In the genomic region with DNA sequence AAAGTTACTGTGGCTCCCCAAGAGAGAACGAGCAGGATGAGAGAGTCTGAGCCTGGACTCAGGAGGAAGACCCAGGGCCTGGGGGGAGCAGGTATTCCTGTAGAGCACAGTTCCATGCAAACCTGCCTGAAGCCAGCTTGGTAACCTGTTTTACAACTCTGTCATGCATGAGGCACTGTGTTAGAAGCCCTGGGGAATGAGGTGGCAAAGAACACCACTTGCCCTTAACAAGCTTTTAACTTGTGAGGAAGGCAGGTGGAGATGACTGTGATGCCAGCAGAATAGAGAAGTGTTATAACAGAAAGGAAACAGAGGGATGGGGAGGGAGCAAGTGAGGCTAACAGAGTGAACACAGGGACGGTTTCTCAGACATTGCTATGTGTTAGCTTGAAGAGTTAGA, we compare ENCODE assay signal across 20 cellular contexts. TPM values are rescaled to one million over a fixed set of nuclear protein-coding genes. Genes with fewer than 3 reads are reported as not detected.
A peak's percentile ranks its signal among the peaks of the same experiment; 100 is the strongest.
DNase-seq lines count a peak whose midpoint lies in the region; ATAC-seq, FAIRE-seq and TF ChIP-seq lines count a peak whose summit lies in the region.
"Had no signal": no experiment of that assay in that cellular context is flagged by ENCODE, and none has a peak within 500 bp of the region (broad histone marks: within the 10 kb centered on the region; RNA-seq: fewer than 3 reads in every experiment).

No MANE protein-coding gene starts in this region.

- intact Hi-C loops in activated CD4-positive, alpha-beta memory T cell treated with anti-CD3 and anti-CD28 coated beads for 36 hours (cut with micrococcal nuclease): loop anchor here (5.0 kb wide), 1 partner anchor 87 kb away; no protein-coding TSS in a partner anchor
- intact Hi-C loops in thyroid gland (cut with DNase I) (no loop called here), lower lobe of right lung (cut with DNase I) (no loop called here)

- no peak for ATAC-seq in lower lobe of right lung
- ATAC-seq in HG03097 (IDR thresholded peaks at IDR 0.05; ENCODE audit: low FRiP score, unreplicated experiment): no peak
- ATAC-seq: activated CD4-positive, CD25-positive, alpha-beta regulatory T cell treated with anti-CD3 and anti-CD28 coated beads, Interleukin-2, amount 50 U/mL, for 24 hours had no signal

- POLR2A ChIA-PET in activated CD4-positive, alpha-beta memory T cell treated with anti-CD3 and anti-CD28 coated beads for 36 hours (lab: Charles Lee): no interaction called here
- POLR2A ChIA-PET in activated CD4-positive, alpha-beta memory T cell treated with anti-CD3 and anti-CD28 coated beads, Interleukin-2, amount 10 ng/mL, durations not matched to agents 7 days and 5 days (lab: Charles Lee): interaction anchor here (2.5 kb wide), 1 partner anchor 12 kb away, joined by 8 read pairs; the partner anchor contains the start of gene IL1A

- H3K4me3 Mint-ChIP-seq in activated CD4-positive, alpha-beta memory T cell treated with anti-CD3 and anti-CD28 coated beads for 36 hours: no peak overlapping the region
- no peak overlapping the region for H3K4me3 Mint-ChIP-seq in activated CD4-positive, alpha-beta memory T cell treated with anti-CD3 and anti-CD28 coated beads, Interleukin-2, amount 10 ng/mL, durations not matched to agents 7 days and 5 days
- H3K4me3 Mint-ChIP-seq: activated T-cell treated with anti-CD3 and anti-CD28 coated beads, Interleukin-2, amount 50 U/mL, for 72 hours; HFFc6; neural progenitor cell had no signal

- H3K27ac Mint-ChIP-seq in activated CD4-positive, alpha-beta memory T cell treated with anti-CD3 and anti-CD28 coated beads for 36 hours: no peak overlapping the region
- H3K27ac Mint-ChIP-seq in activated CD4-positive, alpha-beta memory T cell treated with anti-CD3 and anti-CD28 coated beads, Interleukin-2, amount 10 ng/mL, durations not matched to agents 7 days and 5 days: no peak overlapping the region
- H3K27ac Mint-ChIP-seq: activated T-cell treated with anti-CD3 and anti-CD28 coated beads, Interleukin-2, amount 50 U/mL, for 72 hours; neural progenitor cell had no signal

- TF ChIP-seq CTCF in thyroid gland (IDR thresholded peaks at IDR 0.05): no peak
- TF ChIP-seq CTCF in lower lobe of right lung (IDR thresholded peaks at IDR 0.05): no peak

- H3K36me3 Mint-ChIP-seq in activated CD4-positive, alpha-beta memory T cell treated with anti-CD3 and anti-CD28 coated beads for 36 hours: peaks cover 2% of the 10 kb centered on the region
- H3K36me3 Mint-ChIP-seq in activated CD4-positive, alpha-beta memory T cell treated with anti-CD3 and anti-CD28 coated beads, Interleukin-2, amount 10 ng/mL, durations not matched to agents 7 days and 5 days (ENCODE audit: low read depth): peaks cover 43% of the 10 kb centered on the region
- H3K36me3 Mint-ChIP-seq: neural progenitor cell had no signal

- H3K36me3 ChIP-seq in esophagus (ENCODE audit: control insufficient read depth in 2 of 2, insufficient read depth in 2 of 2, low read length in 1 of 2) (no peaks in the 10 kb centered on the region), thyroid gland (no peaks in the 10 kb centered on the region), lower lobe of right lung (no peaks in the 10 kb centered on the region)
- H3K36me3 ChIP-seq: neural progenitor cell, SJCRH30, tibial nerve had no signal

- peaks cover 5% of the 10 kb centered on the region for H3K9me3 Mint-ChIP-seq in activated CD4-positive, alpha-beta memory T cell treated with anti-CD3 and anti-CD28 coated beads for 36 hours
- H3K9me3 Mint-ChIP-seq in activated CD4-positive, alpha-beta memory T cell treated with anti-CD3 and anti-CD28 coated beads, Interleukin-2, amount 10 ng/mL, durations not matched to agents 7 days and 5 days: peaks cover 28% of the 10 kb centered on the region

- no peaks in the 10 kb centered on the region for H3K27me3 ChIP-seq in esophagus (ENCODE audit: control insufficient read depth in 1 of 2, insufficient read depth in 2 of 2, low read length in 2 of 2)
- no peaks in the 10 kb centered on the region for H3K27me3 ChIP-seq in thyroid gland
- H3K27me3 ChIP-seq in lower lobe of right lung (ENCODE audit: low read depth): no peaks in the 10 kb centered on the region
- H3K27me3 ChIP-seq: neural progenitor cell, SJCRH30, tibial nerve had no signal

- peak overlapping the region; percentile 87 to 89 for H3K27ac ChIP-seq in esophagus (ENCODE audit: low read depth in 2 of 2, low read length in 1 of 2)
- H3K27ac ChIP-seq in thyroid gland: no peak overlapping the region
- H3K27ac ChIP-seq in lower lobe of right lung: no peak overlapping the region
- H3K27ac ChIP-seq: neural progenitor cell, SJCRH30, tibial nerve had no signal

- H3K4me3 ChIP-seq in esophagus (ENCODE audit: low read depth in 1 of 2, low read length in 2 of 2) (no peak overlapping the region), thyroid gland (replicated peaks in 1 of 3) (no peak overlapping the region), lower lobe of right lung (no peak overlapping the region)
- H3K4me3 ChIP-seq: neural progenitor cell, SJCRH30, tibial nerve had no signal

- CTCF ChIA-PET in activated CD4-positive, alpha-beta memory T cell treated with anti-CD3 and anti-CD28 coated beads for 36 hours (lab: Charles Lee): interaction anchor here (1.1 to 1.8 kb wide), 2 partner anchors 46 to 90 kb away, joined by 5 to 9 read pairs; no protein-coding TSS in a partner anchor
- CTCF ChIA-PET in activated CD4-positive, alpha-beta memory T cell treated with anti-CD3 and anti-CD28 coated beads, Interleukin-2, amount 10 ng/mL, durations not matched to agents 7 days and 5 days (lab: Charles Lee): interaction anchor here (0.6 to 0.7 kb wide), 2 partner anchors 33 to 89 kb away, joined by 4 to 5 read pairs; no protein-coding TSS in a partner anchor

- 43 to 55% methylated on average over 2 of the region's 2 CpGs for WGBS in esophagus, 2 donors
- 26 to 40% methylated on average over 2 of the region's 2 CpGs for WGBS in thyroid gland, 2 donors

- DNase-seq in activated CD4-positive, alpha-beta memory T cell treated with anti-CD3 and anti-CD28 coated beads for 36 hours: peak; percentile 25
- DNase-seq in activated CD4-positive, alpha-beta memory T cell treated with anti-CD3 and anti-CD28 coated beads, Interleukin-2, amount 10 ng/mL, durations not matched to agents 7 days and 5 days: no peak
- DNase-seq in NOMO-1 (lab: John Stamatoyannopoulos, UW; ENCODE audit: unreplicated experiment in 2 of 2): peak; percentile 25 to 33
- DNase-seq in thyroid gland: peak; percentile 59 to 62
- DNase-seq in lower lobe of right lung: no peak
- no peak for DNase-seq in urothelium cell line (ENCODE audit: low spot score)
- DNase-seq: activated T-cell treated with anti-CD3 and anti-CD28 coated beads, Interleukin-2, amount 50 U/mL, for 72 hours; effector CD4-positive, alpha-beta T cell; HFFc6; left colon; NCI-H2171; SJCRH30 had no signal

- H3K4me1 ChIP-seq in esophagus (ENCODE audit: control insufficient read depth in 2 of 2, insufficient read depth in 2 of 2, low read length in 1 of 2) (peaks cover 0 to 13% of the 10 kb centered on the region in 2 donors), thyroid gland (no peaks in the 10 kb centered on the region), lower lobe of right lung (peaks cover 15% of the 10 kb centered on the region)
- H3K4me1 ChIP-seq: neural progenitor cell, SJCRH30, tibial nerve had no signal

- H3K9me3 ChIP-seq in esophagus (ENCODE audit: control insufficient read depth in 2 of 2, insufficient read depth in 1 of 2, low read depth in 1 of 2, low read length in 1 of 2) (no peaks in the 10 kb centered on the region), thyroid gland (no peaks in the 10 kb centered on the region), lower lobe of right lung (no peaks in the 10 kb centered on the region)
- H3K9me3 ChIP-seq: SJCRH30 had no signal

- H3K4me1 Mint-ChIP-seq in activated CD4-positive, alpha-beta memory T cell treated with anti-CD3 and anti-CD28 coated beads for 36 hours (ENCODE audit: low read depth): peaks cover 33% of the 10 kb centered on the region
- H3K4me1 Mint-ChIP-seq in activated CD4-positive, alpha-beta memory T cell treated with anti-CD3 and anti-CD28 coated beads, Interleukin-2, amount 10 ng/mL, durations not matched to agents 7 days and 5 days: peaks cover 54% of the 10 kb centered on the region
- H3K4me1 Mint-ChIP-seq: neural progenitor cell had no signal

- TF ChIP-seq POLR2A in thyroid gland (IDR thresholded peaks at IDR 0.05): no peak

- H3K27me3 Mint-ChIP-seq in activated CD4-positive, alpha-beta memory T cell treated with anti-CD3 and anti-CD28 coated beads for 36 hours: no peaks in the 10 kb centered on the region
- H3K27me3 Mint-ChIP-seq in activated CD4-positive, alpha-beta memory T cell treated with anti-CD3 and anti-CD28 coated beads, Interleukin-2, amount 10 ng/mL, durations not matched to agents 7 days and 5 days: no peaks in the 10 kb centered on the region

- FAIRE-seq in urothelium cell line (lab: Jason Lieb, UNC): no peak
- FAIRE-seq: astrocyte, GM18507 had no signal

RNA-seq across cellular contexts. Expression of gene IL1A, which starts 11.4 kb away (rescaled TPM):
- total RNA-seq in activated CD4-positive, alpha-beta memory T cell treated with anti-CD3 and anti-CD28 coated beads for 36 hours: 10 to 100 TPM; 15.7 to 16.4 TPM
- 1 to 10 TPM; 4.8 to 5.4 TPM for total RNA-seq in activated CD4-positive, alpha-beta memory T cell treated with anti-CD3 and anti-CD28 coated beads, Interleukin-2, amount 10 ng/mL, durations not matched to agents 7 days and 5 days
- polyA plus RNA-seq in esophagus: 10 to 100 TPM; 17.4 to 30.0 TPM
- under 1 TPM in 1 of 4 donors, not detected in 3; 0.40 TPM for total RNA-seq in thyroid gland
- total RNA-seq in lower lobe of right lung: 2.1 TPM
- total RNA-seq: SJCRH30, skeletal muscle tissue had no signal

RNA-seq across cellular contexts. Expression of gene CKAP2L, which starts 31.3 kb away (rescaled TPM):
- total RNA-seq in activated CD4-positive, alpha-beta memory T cell treated with anti-CD3 and anti-CD28 coated beads for 36 hours: 10 to 100 TPM; 42.1 to 46.1 TPM
- 10 to 100 TPM; 63.3 to 66.3 TPM for total RNA-seq in activated CD4-positive, alpha-beta memory T cell treated with anti-CD3 and anti-CD28 coated beads, Interleukin-2, amount 10 ng/mL, durations not matched to agents 7 days and 5 days
- 1 to 10 TPM; 1.6 to 3.5 TPM for polyA plus RNA-seq in esophagus
- total RNA-seq in thyroid gland: under 1 TPM in 3 of 4 donors, not detected in 1; 0.13 to 0.29 (median 0.22) TPM
- 1.3 TPM for total RNA-seq in lower lobe of right lung
- total RNA-seq: tibial nerve had no signal

RNA-seq across cellular contexts. Expression of gene IL1B, which starts 40.9 kb away (rescaled TPM):
- under 1 TPM in 1 of 2 experiments, not detected in 1; 0.44 TPM for total RNA-seq in activated CD4-positive, alpha-beta memory T cell treated with anti-CD3 and anti-CD28 coated beads for 36 hours
- under 1 TPM in 1 of 2 experiments, not detected in 1; 0.48 TPM for total RNA-seq in activated CD4-positive, alpha-beta memory T cell treated with anti-CD3 and anti-CD28 coated beads, Interleukin-2, amount 10 ng/mL, durations not matched to agents 7 days and 5 days
- polyA plus RNA-seq in esophagus: 1 to 10 TPM; 1.9 to 4.3 TPM
- total RNA-seq in thyroid gland: 1 to 10 TPM in 1 of 4 donors, under 1 TPM in 1, not detected in 2; 0.27 to 1.3 TPM
- 17.5 TPM for total RNA-seq in lower lobe of right lung
- total RNA-seq: astrocyte, SJCRH30 had no signal

Comparison
In these comparisons a context has a peak if more than half of its experiments do, and no peak if none do; other contexts are left out.
1. DNase-seq: peak in activated CD4-positive, alpha-beta memory T cell treated with anti-CD3 and anti-CD28 coated beads for 36 hours (single experiment), NOMO-1 (2 of 2) and thyroid gland (2 of 2); none in activated CD4-positive, alpha-beta memory T cell treated with anti-CD3 and anti-CD28 coated beads, Interleukin-2, amount 10 ng/mL, durations not matched to agents 7 days and 5 days (single experiment), lower lobe of right lung (single experiment) and urothelium cell line (single experiment).
2. H3K27ac ChIP-seq: peak in esophagus (2 of 2); none in thyroid gland (0 of 3) and lower lobe of right lung (single experiment).
3. RNA of gene CKAP2L, which starts 31.3 kb away (total RNA-seq): 63.3 to 66.3 TPM in activated CD4-positive, alpha-beta memory T cell treated with anti-CD3 and anti-CD28 coated beads, Interleukin-2, amount 10 ng/mL, durations not matched to agents 7 days and 5 days and 42.1 to 46.1 TPM in activated CD4-positive, alpha-beta memory T cell treated with anti-CD3 and anti-CD28 coated beads for 36 hours; 1.3 TPM in lower lobe of right lung (single experiment) and 0.13 to 0.29 TPM in thyroid gland; every median in the first group is over 10 times any median in the second.